Comparison of ENCODE assay signal across 15 cellular contexts in the genomic region with DNA sequence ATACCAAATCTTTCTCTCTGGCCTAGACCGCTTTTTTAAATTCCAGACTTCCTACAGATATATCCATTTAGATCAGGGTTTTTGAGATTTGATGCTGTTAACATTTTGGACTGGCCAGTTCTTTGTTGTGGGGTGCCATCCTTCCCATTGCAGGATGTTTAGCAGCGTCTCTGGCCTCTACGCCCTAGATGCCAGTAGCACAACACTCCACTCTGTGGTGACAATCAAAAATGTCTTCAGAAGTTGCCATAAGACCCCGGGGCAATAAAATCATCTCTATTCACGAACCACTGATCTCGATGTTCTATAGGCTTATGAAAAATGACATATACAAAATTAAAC. TPM values are rescaled to one million over a fixed set of nuclear protein-coding genes. Genes with fewer than 3 reads are reported as not detected.
A peak's percentile ranks its signal among the peaks of the same experiment; 100 is the strongest.
DNase-seq lines count a peak whose midpoint lies in the region; ATAC-seq and TF ChIP-seq lines count a peak whose summit lies in the region.
"Had no signal": no experiment of that assay in that cellular context is flagged by ENCODE, and none has a peak within 500 bp of the region (broad histone marks: within the 10 kb centered on the region; RNA-seq: fewer than 3 reads in every experiment).

No MANE protein-coding gene starts in this region.

- H3K79me2 ChIP-seq in OCI-LY7 (ENCODE audit: insufficient read depth, low read depth, low read length) (peaks cover 65% of the 10 kb centered on the region), hepatocyte (no peaks in the 10 kb centered on the region)

- CTCF ChIA-PET in A673 (lab: Charles Lee) (no interaction called here), OCI-LY7 (lab: Charles Lee; ENCODE audit: unreplicated experiment) (no interaction called here)
- CTCF ChIA-PET in CD8-positive, alpha-beta memory T cell (lab: Charles Lee): no interaction called here

- H3K9me3 Mint-ChIP-seq in brain: no peaks in the 10 kb centered on the region
- no peaks in the 10 kb centered on the region for H3K9me3 Mint-ChIP-seq in osteocyte (ENCODE audit: unreplicated experiment)
- peaks cover 0 to 2% (median 0%) of the 10 kb centered on the region in 5 donors for H3K9me3 Mint-ChIP-seq in CD8-positive, alpha-beta memory T cell
- no peaks in the 10 kb centered on the region for H3K9me3 Mint-ChIP-seq in natural killer cell
- H3K9me3 Mint-ChIP-seq in activated T-helper 1 cell treated with anti-CD3 and anti-CD28 coated beads, Interleukin-12 subunit alpha, Interleukin-12 subunit beta, Interleukin-2, Interleukin-4 antibody, amounts not matched to agents 30 ng/mL and 10 ng/mL and 1 ng/mL, durations not matched to agents 14 hours and 24 hours and 36 hours: peaks cover 4% of the 10 kb centered on the region

- H3K9me3 ChIP-seq in A673 (ENCODE audit: low read depth, low read length, poor library complexity, severe bottlenecking): no peaks in the 10 kb centered on the region
- H3K9me3 ChIP-seq in OCI-LY7 (ENCODE audit: low read length): no peaks in the 10 kb centered on the region
- H3K9me3 ChIP-seq in hepatocyte (ENCODE audit: low read depth): no peaks in the 10 kb centered on the region
- H3K9me3 ChIP-seq in CD8-positive, alpha-beta memory T cell (ENCODE audit: low read length): no peaks in the 10 kb centered on the region
- H3K9me3 ChIP-seq: A549 had no signal

- H3K27me3 Mint-ChIP-seq in brain (no peaks in the 10 kb centered on the region), osteocyte (ENCODE audit: unreplicated experiment) (no peaks in the 10 kb centered on the region), natural killer cell (ENCODE audit: low read depth in 2 of 2) (no peaks in the 10 kb centered on the region)
- H3K27me3 Mint-ChIP-seq in CD8-positive, alpha-beta memory T cell: no peaks in the 10 kb centered on the region
- H3K27me3 Mint-ChIP-seq in activated T-helper 1 cell treated with anti-CD3 and anti-CD28 coated beads, Interleukin-12 subunit alpha, Interleukin-12 subunit beta, Interleukin-2, Interleukin-4 antibody, amounts not matched to agents 30 ng/mL and 10 ng/mL and 1 ng/mL, durations not matched to agents 14 hours and 24 hours and 36 hours (ENCODE audit: insufficient read depth): no peaks in the 10 kb centered on the region

- H3K4me1 ChIP-seq in A673 (ENCODE audit: insufficient read depth, low read length, poor library complexity, severe bottlenecking) (peaks cover 27% of the 10 kb centered on the region), OCI-LY7 (ENCODE audit: insufficient read depth, low read length, poor library complexity, severe bottlenecking) (peaks cover 34% of the 10 kb centered on the region), hepatocyte (ENCODE audit: insufficient read depth) (peaks cover 4% of the 10 kb centered on the region)
- H3K4me1 ChIP-seq in CD8-positive, alpha-beta memory T cell (ENCODE audit: insufficient read depth, low read length): no peaks in the 10 kb centered on the region
- H3K4me1 ChIP-seq: A549 had no signal

- peaks cover 14% of the 10 kb centered on the region for H3K36me3 Mint-ChIP-seq in brain
- H3K36me3 Mint-ChIP-seq in osteocyte (ENCODE audit: unreplicated experiment): no peaks in the 10 kb centered on the region
- H3K36me3 Mint-ChIP-seq in CD8-positive, alpha-beta memory T cell: no peaks in the 10 kb centered on the region
- H3K36me3 Mint-ChIP-seq in natural killer cell: no peaks in the 10 kb centered on the region
- H3K36me3 Mint-ChIP-seq in activated T-helper 1 cell treated with anti-CD3 and anti-CD28 coated beads, Interleukin-12 subunit alpha, Interleukin-12 subunit beta, Interleukin-2, Interleukin-4 antibody, amounts not matched to agents 30 ng/mL and 10 ng/mL and 1 ng/mL, durations not matched to agents 14 hours and 24 hours and 36 hours (ENCODE audit: low read depth): no peaks in the 10 kb centered on the region

- H2AFZ ChIP-seq in OCI-LY7 (ENCODE audit: low read length): no peak overlapping the region
- no peak overlapping the region for H2AFZ ChIP-seq in hepatocyte

- no peaks in the 10 kb centered on the region for H4K20me1 ChIP-seq in OCI-LY7 (ENCODE audit: insufficient read depth, low read length)
- H4K20me1 ChIP-seq in hepatocyte (ENCODE audit: insufficient read depth, poor library complexity, severe bottlenecking): no peaks in the 10 kb centered on the region

- WGBS in hepatocyte (ENCODE audit: low lambda C conversion rate, missing lambda C conversion rate): 78% methylated on average over 6 of the region's 6 CpGs

- intact Hi-C loops in A673 (cut with micrococcal nuclease; ENCODE audit: unreplicated experiment) (no loop called here), OCI-LY7 (cut with micrococcal nuclease; ENCODE audit: unreplicated experiment) (no loop called here), natural killer cell (cut with micrococcal nuclease) (no loop called here)
- intact Hi-C loops in activated T-helper 1 cell treated with anti-CD3 and anti-CD28 coated beads, Interleukin-12 subunit alpha, Interleukin-12 subunit beta, Interleukin-2, Interleukin-4 antibody, amounts not matched to agents 30 ng/mL and 10 ng/mL and 1 ng/mL, durations not matched to agents 14 hours and 24 hours and 36 hours (cut with micrococcal nuclease): no loop called here

- H3K4me3 Mint-ChIP-seq in brain (peak overlapping the region in 3 of 5 experiments; percentile 27 to 68 (median 50)), osteocyte (ENCODE audit: unreplicated experiment) (no peak overlapping the region), natural killer cell (no peak overlapping the region)
- H3K4me3 Mint-ChIP-seq in CD8-positive, alpha-beta memory T cell: no peak overlapping the region
- H3K4me3 Mint-ChIP-seq in activated T-helper 1 cell treated with anti-CD3 and anti-CD28 coated beads, Interleukin-12 subunit alpha, Interleukin-12 subunit beta, Interleukin-2, Interleukin-4 antibody, amounts not matched to agents 30 ng/mL and 10 ng/mL and 1 ng/mL, durations not matched to agents 14 hours and 24 hours and 36 hours: no peak overlapping the region

- H3K4me1 Mint-ChIP-seq in brain (peaks cover 46% of the 10 kb centered on the region), osteocyte (ENCODE audit: unreplicated experiment) (peaks cover 17% of the 10 kb centered on the region), natural killer cell (peaks cover 0 to 9% of the 10 kb centered on the region in 2 donors)
- peaks cover 0 to 4% (median 3%) of the 10 kb centered on the region in 3 donors for H3K4me1 Mint-ChIP-seq in CD8-positive, alpha-beta memory T cell
- H3K4me1 Mint-ChIP-seq in activated T-helper 1 cell treated with anti-CD3 and anti-CD28 coated beads, Interleukin-12 subunit alpha, Interleukin-12 subunit beta, Interleukin-2, Interleukin-4 antibody, amounts not matched to agents 30 ng/mL and 10 ng/mL and 1 ng/mL, durations not matched to agents 14 hours and 24 hours and 36 hours (ENCODE audit: low read depth): peaks cover 7% of the 10 kb centered on the region

- H3K27ac Mint-ChIP-seq in brain: peak overlapping the region in 4 of 5 experiments; percentile 68 to 94 (median 71)
- peak overlapping the region; percentile 68 for H3K27ac Mint-ChIP-seq in osteocyte (ENCODE audit: unreplicated experiment)
- no peak overlapping the region for H3K27ac Mint-ChIP-seq in CD8-positive, alpha-beta memory T cell
- H3K27ac Mint-ChIP-seq in natural killer cell: no peak overlapping the region
- H3K27ac Mint-ChIP-seq in activated T-helper 1 cell treated with anti-CD3 and anti-CD28 coated beads, Interleukin-12 subunit alpha, Interleukin-12 subunit beta, Interleukin-2, Interleukin-4 antibody, amounts not matched to agents 30 ng/mL and 10 ng/mL and 1 ng/mL, durations not matched to agents 14 hours and 24 hours and 36 hours: no peak overlapping the region

- POLR2A ChIA-PET in A673 (lab: Charles Lee; ENCODE audit: low non-redundant PET) (no interaction called here), OCI-LY7 (lab: Charles Lee) (interaction anchor here (0.8 to 3.3 kb wide), 9 partner anchors 9 to 45 kb away, joined by 3 to 23 read pairs (median 6); no protein-coding TSS in a partner anchor)
- POLR2A ChIA-PET in CD8-positive, alpha-beta memory T cell (lab: Charles Lee): no interaction called here

- H3K4me2 ChIP-seq in OCI-LY7 (ENCODE audit: low read length) (0 out of 2 replicates have a peak overlapping the region, but pooled peaks have one; percentile 0), hepatocyte (no peak overlapping the region)
- H3K4me2 ChIP-seq: A549 had no signal

- DNase-seq in A673 (ENCODE audit: low spot score): no peak
- no peak for DNase-seq in OCI-LY7 (ENCODE audit: low spot score)
- no peak for DNase-seq in osteocyte (ENCODE audit: extremely low spot score, unreplicated experiment)
- DNase-seq in hepatocyte (ENCODE audit: low spot score): no peak
- no peak for DNase-seq in CD8-positive, alpha-beta memory T cell
- no peak for DNase-seq in natural killer cell
- DNase-seq in activated T-helper 1 cell treated with anti-CD3 and anti-CD28 coated beads, Interleukin-12 subunit alpha, Interleukin-12 subunit beta, Interleukin-2, Interleukin-4 antibody, amounts not matched to agents 30 ng/mL and 10 ng/mL and 1 ng/mL, durations not matched to agents 14 hours and 24 hours and 36 hours (ENCODE audit: low spot score): no peak
- DNase-seq: AML-193, Kasumi-1, NCI-H1417, NCI-H510A had no signal

- BruUV-seq in A673 (replicated peaks; lab: Mats Ljungman, UMichigan) (no TSS peak), OCI-LY7 (replicated peaks; lab: Mats Ljungman, UMichigan) (no TSS peak)

- H3K27me3 ChIP-seq in A673 (replicated peaks; ENCODE audit: insufficient read depth, low read depth, low read length, poor library complexity): no peaks in the 10 kb centered on the region
- no peaks in the 10 kb centered on the region for H3K27me3 ChIP-seq in hepatocyte
- H3K27me3 ChIP-seq in CD8-positive, alpha-beta memory T cell (ENCODE audit: insufficient read depth, low read length, poor library complexity, severe bottlenecking): no peaks in the 10 kb centered on the region

- H3K27ac ChIP-seq in A673 (ENCODE audit: low read depth, low read length, poor library complexity, severe bottlenecking) (peak overlapping the region; percentile 63), OCI-LY7 (ENCODE audit: low read depth, low read length, poor library complexity, severe bottlenecking) (no peak overlapping the region), hepatocyte (no peak overlapping the region)
- H3K27ac ChIP-seq in CD8-positive, alpha-beta memory T cell (ENCODE audit: low read depth, low read length): no peak overlapping the region
- H3K27ac ChIP-seq: A549 had no signal

- H3K9me2 ChIP-seq in OCI-LY7 (ENCODE audit: insufficient read depth, low read length) (no peaks in the 10 kb centered on the region), hepatocyte (replicated peaks; ENCODE audit: insufficient read depth) (no peaks in the 10 kb centered on the region)

- TF ChIP-seq CTCF in A673 (conservative IDR thresholded peaks at IDR 0.05; ENCODE audit: low read depth, low read length) (no peak), OCI-LY7 (conservative IDR thresholded peaks at IDR 0.05; ENCODE audit: low read length) (no peak), brain (conservative IDR thresholded peaks at IDR 0.05) (no peak), osteocyte (IDR thresholded peaks at IDR 0.05) (no peak), hepatocyte (IDR thresholded peaks at IDR 0.05; ENCODE audit: poor library complexity) (no peak), natural killer cell (IDR thresholded peaks at IDR 0.05) (no peak)

- H3K4me3 ChIP-seq in A673 (ENCODE audit: low read depth, low read length, poor library complexity, severe bottlenecking) (no peak overlapping the region), OCI-LY7 (ENCODE audit: low read depth, low read length, poor library complexity, severe bottlenecking) (no peak overlapping the region), hepatocyte (no peak overlapping the region)
- H3K4me3 ChIP-seq in CD8-positive, alpha-beta memory T cell (ENCODE audit: low read length): no peak overlapping the region
- H3K4me3 ChIP-seq: A549, GM12878 had no signal

- H3K36me3 ChIP-seq in A673 (ENCODE audit: insufficient read depth, low read length, poor library complexity, severe bottlenecking) (no peaks in the 10 kb centered on the region), OCI-LY7 (ENCODE audit: insufficient read depth, low read length) (peaks cover 32% of the 10 kb centered on the region), hepatocyte (replicated peaks; ENCODE audit: insufficient read depth, low read depth) (no peaks in the 10 kb centered on the region)
- no peaks in the 10 kb centered on the region for H3K36me3 ChIP-seq in CD8-positive, alpha-beta memory T cell (ENCODE audit: insufficient read depth, low read length)

- ATAC-seq in natural killer cell: no peak
- ATAC-seq: A549, GM12878, HCT116 had no signal

RNA-seq across cellular contexts. Expression of a gene that starts 46.3 kb away (rescaled TPM):
- total RNA-seq in A673 (2021) (28.3 and 31.9 TPM in 2 replicates), OCI-LY7 (2022) (58.8 and 68.2 TPM in 2 replicates), osteocyte (0.81 and 1.5 TPM in 2 replicates), hepatocyte (6.7 and 9.4 TPM in 2 replicates), natural killer cell (10 to 100 TPM; 19.1 to 41.1 (median 24.1) TPM)
- total RNA-seq in OCI-LY7 (2014; rRNA removed; shearing (Covaris generic)): 90.3 and 91.7 TPM in 2 replicates
- polyA plus RNA-seq in brain (ENCODE audit: insufficient read depth, low read depth, low replicate concordance) (18.5 TPM), hepatocyte (3.7 and 5.8 TPM in 2 replicates)
- total RNA-seq in CD8-positive, alpha-beta memory T cell: 1 to 10 TPM; 2.5 to 3.2 TPM
- 5.0 TPM for polyA plus RNA-seq in CD8-positive, alpha-beta memory T cell
- total RNA-seq in activated T-helper 1 cell treated with anti-CD3 and anti-CD28 coated beads, Interleukin-12 subunit alpha, Interleukin-12 subunit beta, Interleukin-2, Interleukin-4 antibody, amounts not matched to agents 30 ng/mL and 10 ng/mL and 1 ng/mL, durations not matched to agents 14 hours and 24 hours and 36 hours: 0.86 and 2.0 TPM in 2 replicates

Comparison
In these comparisons a context has a peak if more than half of its experiments do, and no peak if none do; other contexts are left out.
1. H3K27ac Mint-ChIP-seq: peak in brain (4 of 5) and osteocyte (single experiment); none in CD8-positive, alpha-beta memory T cell (0 of 8), natural killer cell (0 of 2) and activated T-helper 1 cell treated with anti-CD3 and anti-CD28 coated beads, Interleukin-12 subunit alpha, Interleukin-12 subunit beta, Interleukin-2, Interleukin-4 antibody, amounts not matched to agents 30 ng/mL and 10 ng/mL and 1 ng/mL, durations not matched to agents 14 hours and 24 hours and 36 hours (single experiment).
2. H3K4me3 Mint-ChIP-seq: peak in brain (3 of 5); none in osteocyte (single experiment), CD8-positive, alpha-beta memory T cell (0 of 7), natural killer cell (single experiment) and activated T-helper 1 cell treated with anti-CD3 and anti-CD28 coated beads, Interleukin-12 subunit alpha, Interleukin-12 subunit beta, Interleukin-2, Interleukin-4 antibody, amounts not matched to agents 30 ng/mL and 10 ng/mL and 1 ng/mL, durations not matched to agents 14 hours and 24 hours and 36 hours (single experiment).